Comparison of ENCODE assay signal across 1 cellular context in genomic region chr6:89917801-89918366, GRCh38.
TF ChIP-seq lines count a peak whose summit lies in the region.

No MANE protein-coding gene starts in this region.

TF ChIP-seq in H1, 55 proteins besides CTCF, POLR2A, EP300 and RAD21:
- no peak for TF ChIP-seq TAF1 (IDR thresholded peaks at IDR 0.05; ENCODE audit: low read depth, low read length)
- no peak for TF ChIP-seq SIN3A (conservative IDR thresholded peaks at IDR 0.05 in 1 of 2, IDR thresholded peaks at IDR 0.05 in 1 of 2; ENCODE audit: low read depth in 1 of 2, low read length in 2 of 2)
- no peak for TF ChIP-seq ZNF274 (IDR thresholded peaks at IDR 0.05; ENCODE audit: borderline replicate concordance, extremely low read depth, low read length)
